In genomic region chr2:18976112-18976961, GRCh38 we compare ENCODE assay signal across 8 cellular contexts.
DNase-seq lines count a peak whose midpoint lies in the region; ATAC-seq, FAIRE-seq and TF ChIP-seq lines count a peak whose summit lies in the region.

No MANE protein-coding gene starts in this region.

- H3K9me3 ChIP-seq in thoracic aorta = no peaks in the 10 kb centered on the region

- TF ChIP-seq CTCF in foreskin fibroblast (IDR thresholded peaks at IDR 0.05; ENCODE audit: low read depth, low read length) = no peak
- TF ChIP-seq CTCF in thoracic aorta (IDR thresholded peaks at IDR 0.05) = no peak

- no peak for ATAC-seq in thoracic aorta (ENCODE audit: insufficient number of reproducible peaks, low FRiP score, low read depth)
- no peak for ATAC-seq in stimulated activated naive CD8-positive, alpha-beta T cell treated with anti-CD3 and anti-CD28 coated beads, Interleukin-15, Interleukin-2, amounts not matched to agents 100 U/mL and 50 U/mL, for 24 hours

- H3K36me3 ChIP-seq in thoracic aorta = no peaks in the 10 kb centered on the region

- no peaks in the 10 kb centered on the region for H3K27me3 ChIP-seq in thoracic aorta (replicated peaks; ENCODE audit: insufficient read depth)

- no peak for TF ChIP-seq POLR2A in H54 (IDR thresholded peaks at IDR 0.05; ENCODE audit: low read depth, low read length)

- peak; percentile 83 for FAIRE-seq in H54 (lab: Jason Lieb, UNC)

- H3K4me3 ChIP-seq in foreskin fibroblast (ENCODE audit: low read depth in 1 of 2, low read length in 2 of 2) (peak overlapping the region; percentile 13 to 31), thoracic aorta (peak overlapping the region; percentile 37)

- peak overlapping the region; percentile 31 to 36 for H3K27ac ChIP-seq in thoracic aorta

- H3K4me1 ChIP-seq in thoracic aorta (ENCODE audit: control insufficient read depth in 1 of 2, low read depth in 2 of 2) = peaks cover 9 to 42% of the 10 kb centered on the region in 2 donors

- DNase-seq in ELF-1 (ENCODE audit: low read depth, low spot score) = peak; percentile 12
- no peak for DNase-seq in H54 (ENCODE audit: insufficient read length, low spot score)
- DNase-seq in NCI-H1436 treated with DMSO at 0.1 percent for 48 hours (lab: John Stamatoyannopoulos, UW) = peak; percentile 62
- DNase-seq in foreskin fibroblast = peak; percentile 92 to 95
- DNase-seq in thoracic aorta (ENCODE audit: low spot score) = no peak
- DNase-seq in T-helper 1 cell = no peak
- DNase-seq in stimulated activated naive CD8-positive, alpha-beta T cell treated with anti-CD3 and anti-CD28 coated beads, Interleukin-15, Interleukin-2, amounts not matched to agents 100 U/mL and 50 U/mL, for 24 hours = no peak
- no peak for DNase-seq in activated CD8-positive, alpha-beta memory T cell treated with anti-CD3 and anti-CD28 coated beads for 24 hours

Comparison
In these comparisons a context has a peak if more than half of its experiments do, and no peak if none do; other contexts are left out.
1. DNase-seq: peak in ELF-1 (single experiment), NCI-H1436 treated with DMSO at 0.1 percent for 48 hours (single experiment) and foreskin fibroblast (2 of 2); none in H54 (single experiment), thoracic aorta (single experiment), T-helper 1 cell (0 of 5), stimulated activated naive CD8-positive, alpha-beta T cell treated with anti-CD3 and anti-CD28 coated beads, Interleukin-15, Interleukin-2, amounts not matched to agents 100 U/mL and 50 U/mL, for 24 hours (single experiment) and activated CD8-positive, alpha-beta memory T cell treated with anti-CD3 and anti-CD28 coated beads for 24 hours (single experiment).